In genomic region chr10:77873558-77874380, GRCh38 we compare ENCODE assay signal across 8 cellular contexts. TPM values are rescaled to one million over a fixed set of nuclear protein-coding genes. Genes with fewer than 3 reads are reported as not detected.
DNase-seq lines count a peak whose midpoint lies in the region; ATAC-seq, FAIRE-seq and TF ChIP-seq lines count a peak whose summit lies in the region.

No MANE protein-coding gene starts in this region.

- ATAC-seq in GM19395 (IDR thresholded peaks at IDR 0.05; ENCODE audit: unreplicated experiment) = peak; percentile 85
- ATAC-seq in HG03439 (IDR thresholded peaks at IDR 0.05; ENCODE audit: unreplicated experiment) = peak; percentile 75

- BruUV-seq in Calu3 (replicated peaks; lab: Mats Ljungman, UMichigan) = TSS peak; percentile 58

- H3K4me3 Mint-ChIP-seq in Calu3 (ENCODE audit: low read depth, unreplicated experiment) (no peak overlapping the region), nephron progenitor cell (no peak overlapping the region)

- no peak for TF ChIP-seq CTCF in Calu3 (IDR thresholded peaks at IDR 0.05; ENCODE audit: unreplicated experiment)
- TF ChIP-seq CTCF in nephron progenitor cell (IDR thresholded peaks at IDR 0.05) = no peak
- TF ChIP-seq CTCF in WERI-Rb-1 (IDR thresholded peaks at IDR 0.05; ENCODE audit: low read depth, low read length) = no peak

- H3K36me3 ChIP-seq in WERI-Rb-1 = peaks cover 14% of the 10 kb centered on the region

- no peak overlapping the region for H3K27ac ChIP-seq in WERI-Rb-1

- CTCF ChIA-PET in Calu3 (lab: Charles Lee) = interaction anchor here (0.6 to 2.0 kb wide), 12 partner anchors 13 to 140 kb away, joined by 3 to 10 read pairs (median 4); partner anchors contain the start of gene DLG5

- H3K9me3 Mint-ChIP-seq in Calu3 (ENCODE audit: low read depth, unreplicated experiment) (no peaks in the 10 kb centered on the region), nephron progenitor cell (no peaks in the 10 kb centered on the region)

- peaks cover 7% of the 10 kb centered on the region for H3K36me3 Mint-ChIP-seq in Calu3 (ENCODE audit: insufficient read depth, unreplicated experiment)
- peaks cover 5% of the 10 kb centered on the region for H3K36me3 Mint-ChIP-seq in nephron progenitor cell (ENCODE audit: low read depth)

- no peaks in the 10 kb centered on the region for H3K9me3 ChIP-seq in WERI-Rb-1 (ENCODE audit: severe bottlenecking)

- H3K4me1 Mint-ChIP-seq in Calu3 (ENCODE audit: low read depth, unreplicated experiment) (peaks cover 27% of the 10 kb centered on the region), nephron progenitor cell (peaks cover 85% of the 10 kb centered on the region)

- DNase-seq in Calu3 = peak; percentile 89
- DNase-seq in SW 1271 (lab: John Stamatoyannopoulos, UW) = peak; percentile 49 to 60
- DNase-seq in dermis blood vessel endothelial cell = peak; percentile 81
- DNase-seq in nephron progenitor cell = no peak
- DNase-seq in urothelium cell line (ENCODE audit: low spot score) = peak; percentile 93
- DNase-seq in WERI-Rb-1 = no peak

- H3K4me3 ChIP-seq in WERI-Rb-1 (ENCODE audit: low read depth, low read length) = no peak overlapping the region

- no peaks in the 10 kb centered on the region for H3K27me3 ChIP-seq in WERI-Rb-1 (ENCODE audit: insufficient read depth, low read depth, severe bottlenecking)

- H3K27me3 Mint-ChIP-seq in Calu3 (ENCODE audit: unreplicated experiment) (no peaks in the 10 kb centered on the region), nephron progenitor cell (ENCODE audit: low read depth, poor library complexity) (no peaks in the 10 kb centered on the region)

- H3K27ac Mint-ChIP-seq in Calu3 (ENCODE audit: unreplicated experiment) = peak overlapping the region; percentile 78
- peak overlapping the region; percentile 71 for H3K27ac Mint-ChIP-seq in nephron progenitor cell

- intact Hi-C loops in Calu3 (cut with micrococcal nuclease; ENCODE audit: unreplicated experiment) = no loop called here

- peak; percentile 95 for FAIRE-seq in urothelium cell line (lab: Jason Lieb, UNC)

RNA-seq across cellular contexts. Expression of gene DLG5, which starts 52.8 kb away (rescaled TPM):
- total RNA-seq in Calu3 (2022) (46.0 and 51.0 TPM in 2 replicates), dermis blood vessel endothelial cell (7.8 and 11.1 TPM in 2 replicates)

Comparison
In these comparisons a context has a peak if more than half of its experiments do, and no peak if none do; other contexts are left out.
1. DNase-seq: peak in Calu3 (single experiment), SW 1271 (2 of 2), dermis blood vessel endothelial cell (single experiment) and urothelium cell line (single experiment); none in nephron progenitor cell (single experiment) and WERI-Rb-1 (single experiment).